Comparison of ENCODE assay signal across 31 cellular contexts in the genomic region with DNA sequence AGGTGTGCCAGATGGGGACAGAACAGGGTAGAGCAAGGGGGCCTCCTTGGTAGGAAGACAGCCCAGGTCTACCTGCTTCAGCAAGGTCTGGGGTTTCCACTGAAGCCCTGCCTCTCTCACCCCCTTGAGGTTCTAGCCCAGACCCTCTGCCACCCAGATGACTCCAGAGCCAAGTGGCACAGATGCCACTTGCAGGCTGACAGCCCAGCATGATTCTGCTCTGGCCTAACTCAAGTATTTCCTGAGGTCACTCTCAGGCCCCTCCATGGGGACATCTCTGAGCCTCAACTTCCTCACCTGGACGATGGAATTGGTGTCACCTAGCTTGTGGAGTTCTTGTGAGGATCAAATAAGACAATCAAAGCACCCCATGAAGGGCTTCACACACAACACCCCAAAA. TPM values are rescaled to one million over a fixed set of nuclear protein-coding genes. Genes with fewer than 3 reads are reported as not detected.
DNase-seq lines count a peak whose midpoint lies in the region; ATAC-seq and TF ChIP-seq lines count a peak whose summit lies in the region.
"Had no signal": no experiment of that assay in that cellular context is flagged by ENCODE, and none has a peak within 500 bp of the region (broad histone marks: within the 10 kb centered on the region; RNA-seq: fewer than 3 reads in every experiment).

No MANE protein-coding gene starts in this region.

- H3K4me1 ChIP-seq in mammary epithelial cell (ENCODE audit: insufficient read depth, low read length) (peaks cover 21% of the 10 kb centered on the region), gastroesophageal sphincter (peaks cover 6 to 43% (median 15%) of the 10 kb centered on the region in 3 donors), vagina (peaks cover 11% of the 10 kb centered on the region)

- no peak overlapping the region for H2AFZ ChIP-seq in mammary epithelial cell (ENCODE audit: low read depth, low read length)
- H2AFZ ChIP-seq: GM23338 had no signal

- H3K36me3 ChIP-seq in mammary epithelial cell (ENCODE audit: insufficient read depth, low read length) (peaks cover 41% of the 10 kb centered on the region), H7 (replicated peaks; ENCODE audit: control insufficient read depth, insufficient read depth, low read length) (peaks cover 50% of the 10 kb centered on the region), gastroesophageal sphincter (peaks cover 0 to 79% of the 10 kb centered on the region in 2 donors), vagina (peaks cover 0 to 63% of the 10 kb centered on the region in 2 donors)
- H3K36me3 ChIP-seq: neutrophil, SJSA1, uterus had no signal

- POLR2A ChIA-PET in MCF 10A (lab: Yijun Ruan, JAX), result interaction anchor here (22.1 kb wide), 1 partner anchor 22 kb away, joined by 749 read pairs; a partner anchor contains a TSS

- peaks cover 27% of the 10 kb centered on the region for H3K4me1 Mint-ChIP-seq in MCF 10A (ENCODE audit: insufficient read depth, unreplicated experiment)
- H3K4me1 Mint-ChIP-seq: GM23338, T-cell had no signal

- no peak overlapping the region for H3K27ac ChIP-seq in mammary epithelial cell (ENCODE audit: insufficient read depth, low read depth, low read length)
- H3K27ac ChIP-seq in gastroesophageal sphincter, result peak overlapping the region in 3 of 4 donors; percentile 92 to 97 (median 93)
- peak overlapping the region; percentile 48 for H3K27ac ChIP-seq in vagina
- H3K27ac ChIP-seq: C4-2B, neutrophil, SJSA1, suprapubic skin, uterus had no signal

- TF ChIP-seq CTCF in MCF 10A (IDR thresholded peaks at IDR 0.05; ENCODE audit: unreplicated experiment), result no peak
- no peak for TF ChIP-seq CTCF in mammary epithelial cell (conservative IDR thresholded peaks at IDR 0.05 in 1 of 2, IDR thresholded peaks at IDR 0.05 in 1 of 2; ENCODE audit: extremely low read depth in 1 of 2, insufficient read depth in 1 of 2, low read depth in 1 of 2, low read length in 2 of 2)
- no peak for TF ChIP-seq CTCF in gastroesophageal sphincter (IDR thresholded peaks at IDR 0.05)
- no peak for TF ChIP-seq CTCF in vagina (IDR thresholded peaks at IDR 0.05)

- in situ Hi-C loops in mammary epithelial cell (cut with MboI; ENCODE audit: low sequenced_read_pairs in 2 of 2), result loop anchor here in 1 of 2 donors (10.0 kb wide), 1 partner anchor 131 kb away; no protein-coding TSS in a partner anchor

- H4K20me1 ChIP-seq in mammary epithelial cell (ENCODE audit: insufficient read depth, low read length), result no peaks in the 10 kb centered on the region

- CTCF ChIA-PET in MCF 10A (lab: Yijun Ruan, JAX) (interaction anchor here (1.0 to 22.6 kb wide), 2 partner anchors 31 to 212 kb away, joined by 3 to 647 read pairs; a partner anchor contains a TSS), mammary epithelial cell (lab: Charles Lee; ENCODE audit: low non-redundant PET) (no interaction called here)

- no peaks in the 10 kb centered on the region for H3K27me3 Mint-ChIP-seq in MCF 10A (ENCODE audit: insufficient read depth, unreplicated experiment)
- H3K27me3 Mint-ChIP-seq: activated CD8-positive, alpha-beta T cell treated with anti-CD3 and anti-CD28 coated beads for 36 hours; T-cell had no signal

- DNase-seq in MCF 10A (ENCODE audit: unreplicated experiment), result no peak
- DNase-seq in mammary epithelial cell, result no peak
- DNase-seq in H7, result peak; percentile 21
- DNase-seq in vagina (ENCODE audit: extremely low spot score in 2 of 2), result no peak
- DNase-seq: activated CD8-positive, alpha-beta T cell treated with anti-CD3 and anti-CD28 coated beads for 36 hours; cerebellar nuclear complex; left cardiac atrium; mesenchymal stem cell; MM.1S; NCI-H2171 treated with DMSO at 0.1 percent for 48 hours; NCI-H524; NK-92 treated with Interleukin-12 subunit alpha and Interleukin-12 subunit beta, amount 100 ng/mL, for 24 hours; stimulated activated CD4-positive, alpha-beta T cell treated with anti-CD3 and anti-CD28 coated beads, Interleukin-1b, Interleukin-23, amount 100 ng/mL, for 48 hours had no signal

- H3K79me2 ChIP-seq in mammary epithelial cell (ENCODE audit: insufficient read depth, low read length), result peaks cover 4% of the 10 kb centered on the region

- BruUV-seq in MCF 10A (replicated peaks; lab: Mats Ljungman, UMichigan) (no TSS peak), mammary epithelial cell (replicated peaks; lab: Mats Ljungman, UMichigan) (no TSS peak)

- H3K36me3 Mint-ChIP-seq in MCF 10A (ENCODE audit: insufficient read depth, unreplicated experiment), result peaks cover 83% of the 10 kb centered on the region
- H3K36me3 Mint-ChIP-seq: stimulated activated memory B cell treated with anti-CD40 and anti-IgM and Interleukin-4, amounts not matched to agents 10 μg/mL and 1 μg/mL and 100 μg/mL, for 72 hours; T-cell had no signal

- no peak overlapping the region for H3K4me2 ChIP-seq in mammary epithelial cell (ENCODE audit: insufficient read depth, low read depth, low read length)
- H3K4me2 ChIP-seq: GM23338 had no signal

- no peak for ATAC-seq in gastroesophageal sphincter
- ATAC-seq in GM21528 (IDR thresholded peaks at IDR 0.05; ENCODE audit: low FRiP score, unreplicated experiment), result no peak
- ATAC-seq in HG03520 (IDR thresholded peaks at IDR 0.05; ENCODE audit: unreplicated experiment), result no peak
- no peak for ATAC-seq in HG02973 (IDR thresholded peaks at IDR 0.05; ENCODE audit: unreplicated experiment)
- ATAC-seq: activated CD8-positive, alpha-beta T cell treated with anti-CD3 and anti-CD28 coated beads for 36 hours; GM23338; K562; left cardiac atrium; stimulated activated memory B cell treated with anti-CD40 and anti-IgM and Interleukin-4, amounts not matched to agents 10 μg/mL and 1 μg/mL and 100 μg/mL, for 72 hours; T-cell had no signal

- intact Hi-C loops in MCF 10A (cut with micrococcal nuclease) (no loop called here), mammary epithelial cell (cut with micrococcal nuclease) (no loop called here), vagina (cut with DNase I) (no loop called here)

- dilution Hi-C loops in mammary epithelial cell (cut with HindIII; ENCODE audit: low sequenced_read_pairs), result no loop called here

- no peak overlapping the region for H3K4me3 Mint-ChIP-seq in MCF 10A (ENCODE audit: unreplicated experiment)
- H3K4me3 Mint-ChIP-seq: activated CD8-positive, alpha-beta T cell treated with anti-CD3 and anti-CD28 coated beads for 36 hours; activated T-helper 1 cell treated with anti-CD3 and anti-CD28 coated beads, Interleukin-12 subunit alpha, Interleukin-12 subunit beta, Interleukin-2, Interleukin-4 antibody, amounts not matched to agents 30 ng/mL and 10 ng/mL and 1 ng/mL, durations not matched to agents 14 hours and 24 hours and 36 hours; GM23338; stimulated activated memory B cell treated with anti-CD40 and anti-IgM and Interleukin-4, amounts not matched to agents 10 μg/mL and 1 μg/mL and 100 μg/mL, for 72 hours; T-cell had no signal

- no peaks in the 10 kb centered on the region for H3K9me3 Mint-ChIP-seq in MCF 10A (ENCODE audit: unreplicated experiment)
- H3K9me3 Mint-ChIP-seq: activated CD8-positive, alpha-beta T cell treated with anti-CD3 and anti-CD28 coated beads for 36 hours; activated T-helper 1 cell treated with anti-CD3 and anti-CD28 coated beads, Interleukin-12 subunit alpha, Interleukin-12 subunit beta, Interleukin-2, Interleukin-4 antibody, amounts not matched to agents 30 ng/mL and 10 ng/mL and 1 ng/mL, durations not matched to agents 14 hours and 24 hours and 36 hours; GM23338; stimulated activated memory B cell treated with anti-CD40 and anti-IgM and Interleukin-4, amounts not matched to agents 10 μg/mL and 1 μg/mL and 100 μg/mL, for 72 hours; T-cell had no signal

- TF ChIP-seq POLR2A in gastroesophageal sphincter (IDR thresholded peaks at IDR 0.05) (no peak), vagina (IDR thresholded peaks at IDR 0.05) (no peak)

- peak overlapping the region; percentile 6 for H3K27ac Mint-ChIP-seq in MCF 10A (ENCODE audit: low read depth, unreplicated experiment)
- H3K27ac Mint-ChIP-seq: activated CD8-positive, alpha-beta T cell treated with anti-CD3 and anti-CD28 coated beads for 36 hours; activated T-helper 1 cell treated with anti-CD3 and anti-CD28 coated beads, Interleukin-12 subunit alpha, Interleukin-12 subunit beta, Interleukin-2, Interleukin-4 antibody, amounts not matched to agents 30 ng/mL and 10 ng/mL and 1 ng/mL, durations not matched to agents 14 hours and 24 hours and 36 hours; GM23338; stimulated activated memory B cell treated with anti-CD40 and anti-IgM and Interleukin-4, amounts not matched to agents 10 μg/mL and 1 μg/mL and 100 μg/mL, for 72 hours; T-cell had no signal

- H3K9me3 ChIP-seq in mammary epithelial cell (replicated peaks; ENCODE audit: insufficient read depth, low read length) (no peaks in the 10 kb centered on the region), gastroesophageal sphincter (no peaks in the 10 kb centered on the region), vagina (no peaks in the 10 kb centered on the region)
- H3K9me3 ChIP-seq: neutrophil, SJSA1, suprapubic skin, uterus had no signal

- TF ChIP-seq EP300 in gastroesophageal sphincter (IDR thresholded peaks at IDR 0.05), result no peak

- H3K27me3 ChIP-seq in mammary epithelial cell (ENCODE audit: insufficient read depth, low read length), result no peaks in the 10 kb centered on the region
- H3K27me3 ChIP-seq in H7 (ENCODE audit: control insufficient read depth, insufficient read depth, low read length), result no peaks in the 10 kb centered on the region
- no peaks in the 10 kb centered on the region for H3K27me3 ChIP-seq in gastroesophageal sphincter
- no peaks in the 10 kb centered on the region for H3K27me3 ChIP-seq in vagina
- H3K27me3 ChIP-seq: neutrophil, SJSA1, suprapubic skin, uterus had no signal

- H3K4me3 ChIP-seq in mammary epithelial cell (replicated peaks in 1 of 3; ENCODE audit: insufficient read depth in 1 of 3, low read depth in 2 of 3, low read length in 3 of 3) (no peak overlapping the region), H7 (ENCODE audit: insufficient read depth, low read depth, low read length) (no peak overlapping the region), gastroesophageal sphincter (no peak overlapping the region), vagina (no peak overlapping the region)
- H3K4me3 ChIP-seq: GM23338, K562, SJSA1, skin epidermis, suprapubic skin, uterus had no signal

- 100% methylated on average over 1 of the region's 1 CpG for WGBS in mammary epithelial cell (ENCODE audit: low coverage, missing lambda C conversion rate)
- 83% methylated on average over 1 of the region's 1 CpG for WGBS in gastroesophageal sphincter (ENCODE audit: low coverage in 1 of 2), 2 donors

- no peak overlapping the region for H3K9ac ChIP-seq in mammary epithelial cell (ENCODE audit: insufficient read depth, low read length)

RNA-seq across cellular contexts. Expression of a gene that starts 23.9 kb away (rescaled TPM):
- total RNA-seq in MCF 10A (2022), result 90.0 and 101 TPM in 2 replicates
- 100 to 1,000 TPM; 163 to 195 TPM for total RNA-seq in mammary epithelial cell
- polyA plus RNA-seq in mammary epithelial cell, result 100 TPM
- polyA minus RNA-seq in mammary epithelial cell, result 205 TPM
- 46.5 and 65.7 TPM in 2 replicates for total RNA-seq in H7 (2014; rRNA removed; shearing (Covaris generic))
- total RNA-seq in gastroesophageal sphincter, result 100 to 1,000 TPM; 125 to 186 (median 147) TPM
- 257 TPM for total RNA-seq in vagina

RNA-seq across cellular contexts. Expression of a gene that starts 33.9 kb away (rescaled TPM):
- total RNA-seq in MCF 10A (2022), result 31.9 and 32.5 TPM in 2 replicates
- total RNA-seq in mammary epithelial cell, result 10 to 100 TPM; 25.6 to 27.3 TPM
- polyA plus RNA-seq in mammary epithelial cell, result 46.3 TPM
- polyA minus RNA-seq in mammary epithelial cell, result 13.6 TPM
- 51.4 and 59.1 TPM in 2 replicates for total RNA-seq in H7 (2014; rRNA removed; shearing (Covaris generic))
- total RNA-seq in gastroesophageal sphincter, result 10 to 100 TPM; 10.2 to 32.6 (median 26.3) TPM
- total RNA-seq in vagina, result 11.5 TPM

RNA-seq across cellular contexts. Expression of a gene that starts 34.0 kb away (rescaled TPM):
- not detected in 2 replicates for total RNA-seq in MCF 10A (2022)
- not detected for total RNA-seq in mammary epithelial cell
- not detected for polyA plus RNA-seq in mammary epithelial cell
- not detected for polyA minus RNA-seq in mammary epithelial cell
- 0.07 and 0.67 TPM in 2 replicates for total RNA-seq in H7 (2014; rRNA removed; shearing (Covaris generic))
- not detected for total RNA-seq in gastroesophageal sphincter
- not detected for total RNA-seq in vagina
- total RNA-seq: activated CD8-positive, alpha-beta T cell treated with anti-CD3 and anti-CD28 coated beads for 36 hours; activated T-helper 1 cell treated with anti-CD3 and anti-CD28 coated beads, Interleukin-12 subunit alpha, Interleukin-12 subunit beta, Interleukin-2, Interleukin-4 antibody, amounts not matched to agents 30 ng/mL and 10 ng/mL and 1 ng/mL, durations not matched to agents 14 hours and 24 hours and 36 hours; Daoy; GM23338; HT-29; K562; left cardiac atrium; SJSA1; suprapubic skin; T-cell had no signal
- polyA plus RNA-seq: AG04450 had no signal

RNA-seq across cellular contexts. Expression of a gene that starts 34.1 kb away (rescaled TPM):
- total RNA-seq in MCF 10A (2022) (356 and 372 TPM in 2 replicates), mammary epithelial cell (100 to 1,000 TPM in 1 of 2 donors, 10 to 100 TPM in 1; 80.5 to 270 TPM), gastroesophageal sphincter (100 to 1,000 TPM; 200 to 329 (median 260) TPM), vagina (251 TPM)
- polyA plus RNA-seq in mammary epithelial cell, result 224 TPM
- polyA minus RNA-seq in mammary epithelial cell, result 32.7 TPM
- 222 and 264 TPM in 2 replicates for total RNA-seq in H7 (2014; rRNA removed; shearing (Covaris generic))

RNA-seq across cellular contexts. Expression of a gene that starts 40.6 kb away (rescaled TPM):
- 8.6 and 9.1 TPM in 2 replicates for total RNA-seq in MCF 10A (2022)
- total RNA-seq in mammary epithelial cell, result 10 to 100 TPM in 1 of 2 donors, 1 to 10 TPM in 1; 7.2 to 13.2 TPM
- 11.7 TPM for polyA plus RNA-seq in mammary epithelial cell
- 10.1 TPM for polyA minus RNA-seq in mammary epithelial cell
- total RNA-seq in H7 (2014; rRNA removed; shearing (Covaris generic)), result 13.4 and 18.5 TPM in 2 replicates
- total RNA-seq in gastroesophageal sphincter, result 1 to 10 TPM; 3.0 to 6.8 (median 5.2) TPM
- 13.8 TPM for total RNA-seq in vagina
